ENCODE assay signal across 13 cellular contexts in genomic region chr17:78133179-78133951, GRCh38. TPM values are rescaled to one million over a fixed set of nuclear protein-coding genes. Genes with fewer than 3 reads are reported as not detected.
A peak's percentile ranks its signal among the peaks of the same experiment; 100 is the strongest.
DNase-seq lines count a peak whose midpoint lies in the region; ATAC-seq and TF ChIP-seq lines count a peak whose summit lies in the region.
"Had no signal": no experiment of that assay in that cellular context is flagged by ENCODE, and none has a peak within 500 bp of the region (broad histone marks: within the 10 kb centered on the region; RNA-seq: fewer than 3 reads in every experiment).

No MANE protein-coding gene starts in this region.

- no TSS peak for BruUV-seq in OCI-LY7 (replicated peaks; lab: Mats Ljungman, UMichigan)

- peaks cover 46% of the 10 kb centered on the region for H3K36me3 Mint-ChIP-seq in T-helper 1 cell treated with Interleukin-12 subunit alpha and Interleukin-12 subunit beta and Interleukin-4 antibody, amounts not matched to agents 30 μg/mL and 1 μg/mL, for 36 hours (ENCODE audit: low read depth)
- H3K36me3 Mint-ChIP-seq in activated naive CD8-positive, alpha-beta T cell treated with anti-CD3 and anti-CD28 coated beads, Interleukin-2, amount 10 ng/mL, durations not matched to agents 7 days and 5 days, result peaks cover 44% of the 10 kb centered on the region

- DNase-seq in T-helper 1 cell, result no peak
- DNase-seq in OCI-LY7 (ENCODE audit: low spot score), result no peak
- no peak for DNase-seq in activated naive CD8-positive, alpha-beta T cell treated with anti-CD3 and anti-CD28 coated beads, Interleukin-2, amount 10 ng/mL, durations not matched to agents 7 days and 5 days
- DNase-seq in medulla oblongata (ENCODE audit: extremely low spot score), result no peak
- no peak for DNase-seq in inferior parietal cortex (ENCODE audit: extremely low spot score)
- DNase-seq: KG1, NCI-H2171 had no signal

- POLR2A ChIA-PET in OCI-LY7 (lab: Charles Lee), result interaction anchor here (0.6 kb wide), 1 partner anchor 1609 kb away, joined by 3 read pairs; no protein-coding TSS in a partner anchor
- POLR2A ChIA-PET in activated naive CD8-positive, alpha-beta T cell treated with anti-CD3 and anti-CD28 coated beads, Interleukin-2, amount 10 ng/mL, durations not matched to agents 7 days and 5 days (lab: Charles Lee), result interaction anchor here (1.2 to 14.8 kb wide), 5 partner anchors 9 to 1399 kb away, joined by 3 to 380 read pairs (median 11); partner anchors contain the start of genes TMC6 and TMC8

- peaks cover 3% of the 10 kb centered on the region for H3K27me3 ChIP-seq in rectal smooth muscle tissue (ENCODE audit: control insufficient read depth, insufficient read depth, low read length)

- 0 out of 2 replicates have a peak, but pooled peaks cover 4% of the 10 kb centered on the region for H4K20me1 ChIP-seq in OCI-LY7 (ENCODE audit: insufficient read depth, low read length)

- no peaks in the 10 kb centered on the region for H3K27me3 Mint-ChIP-seq in T-helper 1 cell treated with Interleukin-12 subunit alpha and Interleukin-12 subunit beta and Interleukin-4 antibody, amounts not matched to agents 30 μg/mL and 1 μg/mL, for 36 hours (ENCODE audit: low read depth)
- no peaks in the 10 kb centered on the region for H3K27me3 Mint-ChIP-seq in activated naive CD8-positive, alpha-beta T cell treated with anti-CD3 and anti-CD28 coated beads, Interleukin-2, amount 10 ng/mL, durations not matched to agents 7 days and 5 days

- H3K27ac Mint-ChIP-seq in T-helper 1 cell treated with Interleukin-12 subunit alpha and Interleukin-12 subunit beta and Interleukin-4 antibody, amounts not matched to agents 30 μg/mL and 1 μg/mL, for 36 hours, result peak overlapping the region; percentile 74
- H3K27ac Mint-ChIP-seq in activated naive CD8-positive, alpha-beta T cell treated with anti-CD3 and anti-CD28 coated beads, Interleukin-2, amount 10 ng/mL, durations not matched to agents 7 days and 5 days, result peak overlapping the region; percentile 81

- H3K9me3 ChIP-seq in OCI-LY7 (ENCODE audit: low read length), result no peaks in the 10 kb centered on the region

- H3K9me3 Mint-ChIP-seq in T-helper 1 cell treated with Interleukin-12 subunit alpha and Interleukin-12 subunit beta and Interleukin-4 antibody, amounts not matched to agents 30 μg/mL and 1 μg/mL, for 36 hours, result no peaks in the 10 kb centered on the region
- H3K9me3 Mint-ChIP-seq in activated naive CD8-positive, alpha-beta T cell treated with anti-CD3 and anti-CD28 coated beads, Interleukin-2, amount 10 ng/mL, durations not matched to agents 7 days and 5 days, result no peaks in the 10 kb centered on the region

- H3K4me3 ChIP-seq in OCI-LY7 (ENCODE audit: low read depth, low read length, poor library complexity, severe bottlenecking), result peak overlapping the region; percentile 81
- H3K4me3 ChIP-seq in rectal smooth muscle tissue (ENCODE audit: low read length), result peak overlapping the region; percentile 34

- H3K36me3 ChIP-seq in OCI-LY7 (ENCODE audit: insufficient read depth, low read length) (peaks cover 52% of the 10 kb centered on the region), rectal smooth muscle tissue (ENCODE audit: control insufficient read depth, insufficient read depth, low read length) (no peaks in the 10 kb centered on the region)
- H3K36me3 ChIP-seq: WERI-Rb-1 had no signal

- no peak for ATAC-seq in activated naive CD8-positive, alpha-beta T cell treated with anti-CD3 and anti-CD28 coated beads, Interleukin-2, amount 10 ng/mL, durations not matched to agents 7 days and 5 days (ENCODE audit: low read depth)
- no peak for ATAC-seq in GM21390 (IDR thresholded peaks at IDR 0.05; ENCODE audit: unreplicated experiment)

- H3K79me2 ChIP-seq in OCI-LY7 (ENCODE audit: insufficient read depth, low read depth, low read length), result peaks cover 8% of the 10 kb centered on the region; the same call in 1 of the 2 replicates

- H3K4me1 ChIP-seq in OCI-LY7 (ENCODE audit: insufficient read depth, low read length, poor library complexity, severe bottlenecking) (peaks cover 59% of the 10 kb centered on the region), rectal smooth muscle tissue (ENCODE audit: control insufficient read depth, insufficient read depth, low read length) (no peaks in the 10 kb centered on the region)

- H3K27ac ChIP-seq in OCI-LY7 (ENCODE audit: low read depth, low read length, poor library complexity, severe bottlenecking) (peak overlapping the region; percentile 91), rectal smooth muscle tissue (ENCODE audit: low read depth, low read length) (no peak overlapping the region)
- H3K27ac ChIP-seq: 22Rv1, WERI-Rb-1 had no signal

- H3K9me2 ChIP-seq in OCI-LY7 (ENCODE audit: insufficient read depth, low read length), result no peaks in the 10 kb centered on the region

- TF ChIP-seq CTCF in OCI-LY7 (conservative IDR thresholded peaks at IDR 0.05; ENCODE audit: low read length), result no peak

- no peak overlapping the region for H2AFZ ChIP-seq in OCI-LY7 (ENCODE audit: low read length)

- peak overlapping the region; percentile 91 for H3K4me3 Mint-ChIP-seq in T-helper 1 cell treated with Interleukin-12 subunit alpha and Interleukin-12 subunit beta and Interleukin-4 antibody, amounts not matched to agents 30 μg/mL and 1 μg/mL, for 36 hours
- H3K4me3 Mint-ChIP-seq in activated naive CD8-positive, alpha-beta T cell treated with anti-CD3 and anti-CD28 coated beads, Interleukin-2, amount 10 ng/mL, durations not matched to agents 7 days and 5 days, result peak overlapping the region; percentile 93

- intact Hi-C loops in OCI-LY7 (cut with micrococcal nuclease; ENCODE audit: unreplicated experiment), result loop anchor here (5.0 kb wide), 2 partner anchors 119 to 1646 kb away; no protein-coding TSS in a partner anchor

- H3K4me2 ChIP-seq in OCI-LY7 (ENCODE audit: low read length), result peak overlapping the region; percentile 96

- H3K9ac ChIP-seq in rectal smooth muscle tissue (ENCODE audit: low read length), result no peak overlapping the region

- CTCF ChIA-PET in OCI-LY7 (lab: Charles Lee; ENCODE audit: unreplicated experiment), result no interaction called here

- H3K4me1 Mint-ChIP-seq in T-helper 1 cell treated with Interleukin-12 subunit alpha and Interleukin-12 subunit beta and Interleukin-4 antibody, amounts not matched to agents 30 μg/mL and 1 μg/mL, for 36 hours (ENCODE audit: low read depth), result peaks cover 56% of the 10 kb centered on the region
- H3K4me1 Mint-ChIP-seq in activated naive CD8-positive, alpha-beta T cell treated with anti-CD3 and anti-CD28 coated beads, Interleukin-2, amount 10 ng/mL, durations not matched to agents 7 days and 5 days, result peaks cover 49% of the 10 kb centered on the region

RNA-seq across cellular contexts. Expression of gene TMC8, which starts 2.8 kb away (rescaled TPM):
- 54.6 and 83.8 TPM in 2 replicates for total RNA-seq in OCI-LY7 (2014; rRNA removed; shearing (Covaris generic))
- 219 and 236 TPM in 2 replicates for total RNA-seq in OCI-LY7 (2022)
- 100 to 1,000 TPM; 336 to 340 TPM for total RNA-seq in activated naive CD8-positive, alpha-beta T cell treated with anti-CD3 and anti-CD28 coated beads, Interleukin-2, amount 10 ng/mL, durations not matched to agents 7 days and 5 days

RNA-seq across cellular contexts. Expression of gene TMC6, which starts 4.8 kb away (rescaled TPM):
- 94.0 and 124 TPM in 2 replicates for total RNA-seq in OCI-LY7 (2014; rRNA removed; shearing (Covaris generic))
- 234 and 258 TPM in 2 replicates for total RNA-seq in OCI-LY7 (2022)
- 100 to 1,000 TPM; 638 to 646 TPM for total RNA-seq in activated naive CD8-positive, alpha-beta T cell treated with anti-CD3 and anti-CD28 coated beads, Interleukin-2, amount 10 ng/mL, durations not matched to agents 7 days and 5 days

RNA-seq across cellular contexts. Expression of gene C17orf99, which starts 12.8 kb away (rescaled TPM):
- total RNA-seq in OCI-LY7 (2014; rRNA removed; shearing (Covaris generic)), result not detected in 2 replicates
- 1.1 TPM in 2 replicates for total RNA-seq in OCI-LY7 (2022)
- not detected for total RNA-seq in activated naive CD8-positive, alpha-beta T cell treated with anti-CD3 and anti-CD28 coated beads, Interleukin-2, amount 10 ng/mL, durations not matched to agents 7 days and 5 days
- total RNA-seq: left ventricle myocardium superior had no signal

RNA-seq across cellular contexts. Expression of gene SYNGR2, which starts 35.0 kb away (rescaled TPM):
- total RNA-seq in OCI-LY7 (2014; rRNA removed; shearing (Covaris generic)), result 21.3 and 35.4 TPM in 2 replicates
- total RNA-seq in OCI-LY7 (2022), result 44.9 and 45.5 TPM in 2 replicates
- 10 to 100 TPM; 43.2 to 50.5 TPM for total RNA-seq in activated naive CD8-positive, alpha-beta T cell treated with anti-CD3 and anti-CD28 coated beads, Interleukin-2, amount 10 ng/mL, durations not matched to agents 7 days and 5 days

RNA-seq across cellular contexts. Expression of gene TK1, which starts 53.5 kb away (rescaled TPM):
- 108 and 118 TPM in 2 replicates for total RNA-seq in OCI-LY7 (2014; rRNA removed; shearing (Covaris generic))
- 149 TPM in 2 replicates for total RNA-seq in OCI-LY7 (2022)
- 10 to 100 TPM; 93.1 to 97.8 TPM for total RNA-seq in activated naive CD8-positive, alpha-beta T cell treated with anti-CD3 and anti-CD28 coated beads, Interleukin-2, amount 10 ng/mL, durations not matched to agents 7 days and 5 days
